ENCODE assay signal across 8 cellular contexts in the genomic region with DNA sequence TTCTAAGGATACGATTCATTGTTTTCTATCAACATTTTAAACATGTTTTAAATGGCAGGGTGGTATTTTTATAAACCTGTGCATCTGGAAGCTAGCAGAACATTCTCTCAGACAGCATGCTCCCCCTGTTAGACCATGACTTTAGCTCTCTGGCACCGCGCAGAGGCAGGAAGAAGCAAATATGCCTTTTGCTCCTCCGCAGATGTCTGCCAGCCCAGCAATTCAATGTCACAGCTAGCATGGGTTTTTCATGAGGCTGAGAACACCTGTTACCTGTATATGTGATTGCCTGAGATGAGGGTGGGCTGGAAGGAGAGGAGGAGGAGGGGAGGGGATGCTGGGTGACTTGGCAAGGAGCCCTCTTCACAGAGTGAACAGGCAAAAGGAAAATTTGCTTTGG. TPM values are rescaled to one million over a fixed set of nuclear protein-coding genes. Genes with fewer than 3 reads are reported as not detected.
DNase-seq lines count a peak whose midpoint lies in the region; ATAC-seq and TF ChIP-seq lines count a peak whose summit lies in the region.

No MANE protein-coding gene starts in this region.

- no peak for TF ChIP-seq EP300 in gastroesophageal sphincter (IDR thresholded peaks at IDR 0.05)

- peaks cover 30% of the 10 kb centered on the region for H3K4me1 Mint-ChIP-seq in activated B cell treated with CpG ODN at 0.5 μM for 24 hours

- H3K27me3 ChIP-seq in H7 (ENCODE audit: control insufficient read depth, insufficient read depth, low read length) (no peaks in the 10 kb centered on the region), gastroesophageal sphincter (no peaks in the 10 kb centered on the region), HAP-1 (ENCODE audit: low read depth) (no peaks in the 10 kb centered on the region)

- TF ChIP-seq POLR2A in gastroesophageal sphincter (IDR thresholded peaks at IDR 0.05), result no peak

- peak overlapping the region in 2 of 4 donors; percentile 24 to 61 for H3K27ac ChIP-seq in gastroesophageal sphincter

- peak; percentile 86 for TF ChIP-seq CTCF in AG09309 (IDR thresholded peaks at IDR 0.05; ENCODE audit: control insufficient read depth, insufficient read depth, low read depth, low read length, missing control alignments)
- TF ChIP-seq CTCF in activated B cell treated with CpG ODN at 0.5 μM for 24 hours (IDR thresholded peaks at IDR 0.05), result no peak
- peak; percentile 36 to 67 (median 58) for TF ChIP-seq CTCF in gastroesophageal sphincter (IDR thresholded peaks at IDR 0.05)
- TF ChIP-seq CTCF in retinal pigment epithelial cell (conservative IDR thresholded peaks at IDR 0.05; ENCODE audit: low read depth, low read length), result peak; percentile 66

- intact Hi-C loops in activated B cell treated with CpG ODN at 0.5 μM for 24 hours (cut with micrococcal nuclease), result loop anchor here (2.0 kb wide), 1 partner anchor 95 kb away; a partner anchor contains a TSS

- no peaks in the 10 kb centered on the region for H3K9me3 Mint-ChIP-seq in activated B cell treated with CpG ODN at 0.5 μM for 24 hours

- H3K36me3 ChIP-seq in H7 (replicated peaks; ENCODE audit: control insufficient read depth, insufficient read depth, low read length), result peaks cover 36% of the 10 kb centered on the region
- peaks cover 0 to 58% of the 10 kb centered on the region in 2 donors for H3K36me3 ChIP-seq in gastroesophageal sphincter
- peaks cover 62% of the 10 kb centered on the region for H3K36me3 ChIP-seq in HAP-1 (replicated peaks)

- H3K4me3 ChIP-seq in AG09309 (ENCODE audit: control insufficient read depth, low read depth, low read length) (no peak overlapping the region), H7 (ENCODE audit: insufficient read depth, low read depth, low read length) (no peak overlapping the region), gastroesophageal sphincter (no peak overlapping the region), retinal pigment epithelial cell (ENCODE audit: low read length) (no peak overlapping the region), HAP-1 (no peak overlapping the region)

- CTCF ChIA-PET in activated B cell treated with CpG ODN at 0.5 μM for 24 hours (lab: Charles Lee), result interaction anchor here (0.9 to 12.5 kb wide), 9 partner anchors 27 to 231 kb away, joined by 3 to 167 read pairs (median 4); a partner anchor contains a TSS

- in situ Hi-C loops in HAP-1 (cut with MboI; ENCODE audit: low sequenced_read_pairs), result no loop called here

- POLR2A ChIA-PET in activated B cell treated with CpG ODN at 0.5 μM for 24 hours (lab: Charles Lee), result interaction anchor here (0.6 to 3.6 kb wide), 5 partner anchors 26 to 191 kb away, joined by 3 to 18 read pairs (median 5); a partner anchor contains a TSS

- DNase-seq in AG09309 (ENCODE audit: low read depth) (peak; percentile 18), H7 (peak; percentile 65), activated B cell treated with CpG ODN at 0.5 μM for 24 hours (no peak), retinal pigment epithelial cell (ENCODE audit: low read depth) (no peak), HAP-1 (ENCODE audit: low spot score in 2 of 2) (no peak), NOMO-1 (lab: John Stamatoyannopoulos, UW; ENCODE audit: unreplicated experiment in 2 of 2) (no peak)

- no peak overlapping the region for H3K4me3 Mint-ChIP-seq in activated B cell treated with CpG ODN at 0.5 μM for 24 hours

- H3K27ac Mint-ChIP-seq in activated B cell treated with CpG ODN at 0.5 μM for 24 hours, result no peak overlapping the region

- 6 to 11% methylated on average over 4 of the region's 4 CpGs for WGBS in gastroesophageal sphincter (ENCODE audit: low coverage in 1 of 2), 2 donors

- H3K9me3 ChIP-seq in gastroesophageal sphincter (no peaks in the 10 kb centered on the region), HAP-1 (no peaks in the 10 kb centered on the region)

- ATAC-seq in activated B cell treated with CpG ODN at 0.5 μM for 24 hours (ENCODE audit: low read depth) (peak; percentile 58), gastroesophageal sphincter (peak; percentile 63), HG03039 (IDR thresholded peaks at IDR 0.05; ENCODE audit: unreplicated experiment) (no peak)

- peaks cover 0 to 77% (median 24%) of the 10 kb centered on the region in 3 donors for H3K4me1 ChIP-seq in gastroesophageal sphincter
- H3K4me1 ChIP-seq in HAP-1, result peaks cover 3% of the 10 kb centered on the region

- no peaks in the 10 kb centered on the region for H3K27me3 Mint-ChIP-seq in activated B cell treated with CpG ODN at 0.5 μM for 24 hours

- H3K36me3 Mint-ChIP-seq in activated B cell treated with CpG ODN at 0.5 μM for 24 hours (ENCODE audit: low read depth), result peaks cover 71% of the 10 kb centered on the region

RNA-seq across cellular contexts. Expression of a gene that starts 6.7 kb away (rescaled TPM):
- total RNA-seq in H7 (2014; rRNA removed; shearing (Covaris generic)), result 286 and 299 TPM in 2 replicates
- 128 and 133 TPM in 2 replicates for total RNA-seq in activated B cell treated with CpG ODN at 0.5 μM for 24 hours
- 100 to 1,000 TPM; 185 to 242 (median 199) TPM for total RNA-seq in gastroesophageal sphincter

RNA-seq across cellular contexts. Expression of a gene that starts 24.8 kb away (rescaled TPM):
- total RNA-seq in H7 (2014; rRNA removed; shearing (Covaris generic)), result not detected in 2 replicates
- 0.10 and 0.78 TPM in 2 replicates for total RNA-seq in activated B cell treated with CpG ODN at 0.5 μM for 24 hours
- total RNA-seq in gastroesophageal sphincter, result 10 to 100 TPM; 21.6 to 53.5 (median 44.9) TPM

RNA-seq across cellular contexts. Expression of a gene that starts 26.1 kb away (rescaled TPM):
- total RNA-seq in H7 (2014; rRNA removed; shearing (Covaris generic)), result 0.04 and 0.17 TPM in 2 replicates
- 362 and 435 TPM in 2 replicates for total RNA-seq in activated B cell treated with CpG ODN at 0.5 μM for 24 hours
- 10 to 100 TPM; 11.6 to 34.5 (median 22.5) TPM for total RNA-seq in gastroesophageal sphincter

Comparison
In these comparisons a context has a peak if more than half of its experiments do, and no peak if none do; other contexts are left out.
1. DNase-seq: peak in AG09309 (single experiment) and H7 (single experiment); none in activated B cell treated with CpG ODN at 0.5 μM for 24 hours (single experiment), retinal pigment epithelial cell (single experiment), HAP-1 (0 of 2) and NOMO-1 (0 of 2).
2. RNA of a gene that starts 24.8 kb away (total RNA-seq): 21.6 to 53.5 TPM in gastroesophageal sphincter; 0.10 to 0.78 TPM in activated B cell treated with CpG ODN at 0.5 μM for 24 hours and not detected in H7; every median in the first group is over 10 times any median in the second.
3. RNA of a gene that starts 26.1 kb away (total RNA-seq): 362 to 435 TPM in activated B cell treated with CpG ODN at 0.5 μM for 24 hours; 11.6 to 34.5 TPM in gastroesophageal sphincter and 0.04 to 0.17 TPM in H7; every median in the first group is over 10 times any median in the second.